ENCODE assay signal across 9 cellular contexts in the genomic region with DNA sequence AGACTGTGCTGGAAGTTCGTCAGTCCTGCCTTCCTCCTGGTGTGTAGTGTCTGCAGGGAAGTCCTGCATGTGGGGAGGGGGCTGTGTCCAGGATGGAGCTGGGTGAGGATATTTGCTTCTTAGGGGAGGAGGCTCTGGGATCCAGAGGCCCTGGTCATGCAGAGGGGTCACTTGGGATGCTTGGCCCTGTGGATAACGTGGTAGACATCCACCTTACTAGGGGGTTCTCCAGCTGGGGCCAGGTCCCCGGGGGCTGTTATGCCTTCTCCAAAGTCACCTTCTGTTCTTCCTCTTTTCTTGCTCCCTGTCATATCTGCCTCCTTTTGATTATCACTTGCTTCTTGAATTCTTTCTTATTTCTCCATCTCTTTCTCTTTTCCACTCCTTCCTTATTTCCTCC. TPM values are rescaled to one million over a fixed set of nuclear protein-coding genes. Genes with fewer than 3 reads are reported as not detected.
"Had no signal": no experiment of that assay in that cellular context is flagged by ENCODE, and none has a peak within 500 bp of the region (broad histone marks: within the 10 kb centered on the region; RNA-seq: fewer than 3 reads in every experiment).

No MANE protein-coding gene starts in this region.

- H3K4me1 Mint-ChIP-seq: IgD-negative memory B cell had no signal

- DNase-seq: IMR-90, KBM-7 had no signal

- H3K27ac ChIP-seq: HL-60 had no signal

- FAIRE-seq: HepG2, HTR-8/SVneo, K562 had no signal

- ATAC-seq: HepG2, K562 had no signal

- H3K4me3 ChIP-seq: K562 had no signal

- H3K9me3 Mint-ChIP-seq: IgD-negative memory B cell had no signal

- H3K36me3 Mint-ChIP-seq: IgD-negative memory B cell had no signal

- H3K4me3 Mint-ChIP-seq: IgD-negative memory B cell had no signal

RNA-seq across cellular contexts. Expression of a gene that starts 43.8 kb away (rescaled TPM):
- total RNA-seq: HT-29, HT1080, IMR-90, K562 had no signal
- polyA plus RNA-seq: IgD-negative memory B cell, IMR-90, K562 had no signal
